23 cellular contexts compared by ENCODE assay signal in genomic region chr3:24315991-24316390, GRCh38.
A peak's percentile ranks its signal among the peaks of the same experiment; 100 is the strongest.
DNase-seq lines count a peak whose midpoint lies in the region; ATAC-seq and TF ChIP-seq lines count a peak whose summit lies in the region.
"Had no signal": no experiment of that assay in that cellular context is flagged by ENCODE, and none has a peak within 500 bp of the region (broad histone marks: within the 10 kb centered on the region; RNA-seq: fewer than 3 reads in every experiment).

No MANE protein-coding gene starts in this region.

- TF ChIP-seq CTCF in RWPE2 (IDR thresholded peaks at IDR 0.05; ENCODE audit: poor library complexity, severe bottlenecking), result no peak
- TF ChIP-seq CTCF in fibroblast of mammary gland (conservative IDR thresholded peaks at IDR 0.05; ENCODE audit: control insufficient read depth, insufficient read depth, low read depth, low read length), result no peak
- TF ChIP-seq CTCF in psoas muscle (IDR thresholded peaks at IDR 0.05), result no peak

- H3K36me3 ChIP-seq in RWPE2 (ENCODE audit: low read depth), result no peaks in the 10 kb centered on the region
- peaks cover 0 to 2% of the 10 kb centered on the region in 2 donors for H3K36me3 ChIP-seq in psoas muscle (ENCODE audit: insufficient read depth in 1 of 2, low read depth in 1 of 2)
- H3K36me3 ChIP-seq: HAP-1 had no signal

- DNase-seq in AG20443 (ENCODE audit: low spot score) (peak; percentile 43), RWPE2 (ENCODE audit: low spot score) (no peak), fibroblast of mammary gland (ENCODE audit: low read depth) (peak; percentile 62), psoas muscle (no peak), HUDEP-2 (lab: John Stamatoyannopoulos, UW; ENCODE audit: unreplicated experiment in 76 of 76) (no peak), SHP77 (lab: John Stamatoyannopoulos, UW) (no peak), NCI-H82 treated with DMSO at 0.1 percent for 48 hours (lab: John Stamatoyannopoulos, UW; ENCODE audit: unreplicated experiment) (no peak)
- DNase-seq: ACHN; activated CD8-positive, alpha-beta memory T cell treated with anti-CD3 and anti-CD28 coated beads for 24 hours; activated naive CD4-positive, alpha-beta T cell treated with Interleukin-2 at 50 U/mL for 16 hours; activated T-cell treated with anti-CD3 and anti-CD28 coated beads, Interleukin-2, amount 50 U/mL, for 24 hours; amygdala; dermis blood vessel endothelial cell; left cardiac atrium; naive thymus-derived CD8-positive, alpha-beta T cell; NCI-H1417 treated with DMSO at 0.1 percent for 48 hours; NCI-H69; stimulated activated CD4-positive, alpha-beta T cell treated with anti-CD3 and anti-CD28 coated beads, Interleukin-12 subunit alpha, Interleukin-12 subunit beta, amount 100 ng/mL, for 4 hours; stimulated activated naive CD8-positive, alpha-beta T cell treated with anti-CD3 and anti-CD28 coated beads, Interleukin-15, amount 100 ng/mL, for 72 hours; T-cell had no signal

- H3K4me1 ChIP-seq in RWPE2 (ENCODE audit: insufficient read depth, poor library complexity, severe bottlenecking) (peaks cover 24% of the 10 kb centered on the region), psoas muscle (peaks cover 18% of the 10 kb centered on the region)
- H3K4me1 ChIP-seq: HAP-1 had no signal

- no peak for ATAC-seq in RWPE2 (ENCODE audit: low read depth)
- peak; percentile 23 to 71 (median 52) for ATAC-seq in psoas muscle
- no peak for ATAC-seq in GM21390 (IDR thresholded peaks at IDR 0.05; ENCODE audit: unreplicated experiment)
- ATAC-seq: naive thymus-derived CD8-positive, alpha-beta T cell; Right ventricle myocardium inferior; stimulated activated naive CD8-positive, alpha-beta T cell treated with anti-CD3 and anti-CD28 coated beads, Interleukin-15, amount 100 ng/mL, for 72 hours; T-cell had no signal

- H3K9me3 ChIP-seq in RWPE2 (ENCODE audit: severe bottlenecking) (no peaks in the 10 kb centered on the region), psoas muscle (no peaks in the 10 kb centered on the region)

- H3K27ac ChIP-seq in RWPE2 (ENCODE audit: poor library complexity, severe bottlenecking) (peak overlapping the region; percentile 74), psoas muscle (peak overlapping the region; percentile 55)

- intact Hi-C loops in psoas muscle (cut with DNase I), result no loop called here

- H3K4me3 ChIP-seq in RWPE2 (ENCODE audit: severe bottlenecking), result no peak overlapping the region
- H3K4me3 ChIP-seq in fibroblast of mammary gland (ENCODE audit: control insufficient read depth, low read depth, low read length), result no peak overlapping the region
- H3K4me3 ChIP-seq in psoas muscle, result no peak overlapping the region
- H3K4me3 ChIP-seq: HAP-1 had no signal

- H3K27me3 ChIP-seq in RWPE2 (ENCODE audit: insufficient read depth, poor library complexity, severe bottlenecking), result no peaks in the 10 kb centered on the region
- H3K27me3 ChIP-seq in psoas muscle (ENCODE audit: insufficient read depth in 3 of 3, low read length in 2 of 3), result no peaks in the 10 kb centered on the region

Comparison
In these comparisons a context has a peak if more than half of its experiments do, and no peak if none do; other contexts are left out.
1. DNase-seq: peak in AG20443 (single experiment) and fibroblast of mammary gland (single experiment); none in RWPE2 (single experiment), psoas muscle (0 of 2), HUDEP-2 (0 of 76), SHP77 (0 of 2) and NCI-H82 treated with DMSO at 0.1 percent for 48 hours (single experiment).
2. ATAC-seq: peak in psoas muscle (4 of 4); none in RWPE2 (single experiment) and GM21390 (single experiment).